18 cellular contexts compared by ENCODE assay signal in the genomic region with DNA sequence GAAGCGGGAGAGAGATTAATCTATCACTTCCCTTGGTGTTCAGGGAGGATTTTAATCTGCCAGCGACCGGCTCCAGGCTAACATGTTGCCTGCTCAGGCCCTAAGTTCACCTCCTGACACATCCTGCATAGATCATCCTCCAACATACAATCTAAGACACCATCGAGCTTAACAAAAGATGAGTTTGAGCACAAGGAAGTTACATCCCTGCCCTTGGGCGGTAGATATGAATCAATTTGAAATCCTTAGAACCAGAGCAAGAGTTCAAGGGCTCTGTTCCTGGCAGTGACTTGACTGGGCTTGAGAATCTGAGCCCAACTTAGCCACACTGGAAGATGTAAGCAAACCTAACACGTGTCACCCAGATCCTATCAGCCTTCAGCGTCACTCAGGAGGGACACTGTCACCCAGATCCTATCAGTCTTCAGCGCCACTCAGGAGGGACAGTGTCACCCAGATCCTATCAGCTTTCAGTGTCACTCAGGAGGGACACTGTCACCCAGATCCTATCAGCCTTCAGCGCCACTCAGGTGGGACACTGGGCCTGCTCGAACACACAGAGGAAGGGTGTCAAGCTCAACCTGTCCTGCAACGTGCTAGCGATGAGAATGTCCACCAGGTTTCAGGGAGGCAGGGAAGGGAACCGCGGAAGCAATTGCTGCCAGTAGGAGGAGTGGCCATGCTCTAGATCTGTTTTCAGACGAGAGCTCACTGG. TPM values are rescaled to one million over a fixed set of nuclear protein-coding genes. Genes with fewer than 3 reads are reported as not detected.
DNase-seq lines count a peak whose midpoint lies in the region; ATAC-seq, FAIRE-seq and TF ChIP-seq lines count a peak whose summit lies in the region.
"Had no signal": no experiment of that assay in that cellular context is flagged by ENCODE, and none has a peak within 500 bp of the region (broad histone marks: within the 10 kb centered on the region; RNA-seq: fewer than 3 reads in every experiment).

No MANE protein-coding gene starts in this region.

- in situ Hi-C loops in K562 (cut with MboI), result no loop called here

- no peak for FAIRE-seq in K562 (lab: Jason Lieb, UNC)
- FAIRE-seq: astrocyte, GM12878 had no signal

- H3K9ac ChIP-seq in DND-41 (ENCODE audit: low read depth, low read length) (no peak overlapping the region), K562 (ENCODE audit: insufficient read depth in 1 of 2, low read depth in 2 of 2, low read length in 2 of 2) (no peak overlapping the region)
- H3K9ac ChIP-seq: neural progenitor cell had no signal

- H3K4me2 ChIP-seq in DND-41 (ENCODE audit: insufficient read depth, low read length), result no peak overlapping the region
- no peak overlapping the region for H3K4me2 ChIP-seq in K562 (ENCODE audit: insufficient read depth, low read length)
- H3K4me2 ChIP-seq: neural progenitor cell had no signal

- no peak for DNase-seq in DND-41
- DNase-seq in K562 (ENCODE audit: extremely low read depth in 1 of 4, low spot score in 3 of 4), result no peak
- peak; percentile 18 for DNase-seq in left kidney (ENCODE audit: low read depth, low spot score)
- no peak for DNase-seq in RPMI8226
- no peak for DNase-seq in activated CD4-positive, alpha-beta T cell treated with anti-CD3 and anti-CD28 coated beads for 48 hours
- DNase-seq in DMS53 treated with DMSO at 0.1 percent for 48 hours (lab: John Stamatoyannopoulos, UW; ENCODE audit: unreplicated experiment), result no peak
- DNase-seq: activated CD4-positive, CD25-positive, alpha-beta regulatory T cell; activated CD8-positive, alpha-beta T cell treated with anti-CD3 and anti-CD28 coated beads, Interleukin-2, amount 10 ng/mL, durations not matched to agents 7 days and 5 days; activated T-cell treated with anti-CD3 and anti-CD28 coated beads, Interleukin-2, amount 50 U/mL, for 48 hours; GF-D8; midbrain; NCI-H1417; retina had no signal

- H3K27ac ChIP-seq in DND-41 (ENCODE audit: low read length) (no peak overlapping the region), K562 (ENCODE audit: extremely low read depth, low read depth, low read length) (no peak overlapping the region)
- H3K27ac ChIP-seq: C4-2B, neural progenitor cell had no signal

- no peak for TF ChIP-seq RAD21 in K562 (CRISPR knock-in tag; conservative IDR thresholded peaks at IDR 0.05 in 1 of 2, IDR thresholded peaks at IDR 0.05 in 1 of 2)

- H3K9me3 ChIP-seq in DND-41 (ENCODE audit: insufficient read depth, low read length, severe bottlenecking) (no peaks in the 10 kb centered on the region), K562 (replicated peaks; ENCODE audit: control insufficient read depth, insufficient read depth, low read depth, low read length) (no peaks in the 10 kb centered on the region)

- no peaks in the 10 kb centered on the region for H3K9me1 ChIP-seq in K562 (ENCODE audit: control insufficient read depth, insufficient read depth, low read length)

- intact Hi-C loops in K562 (cut with micrococcal nuclease), result no loop called here

- ATAC-seq in DND-41 (ENCODE audit: insufficient read depth, low read depth) (peak; percentile 42; the same call in 2 of the 3 replicates), K562 (peak; percentile 27; the same call in 1 of the 3 replicates)
- ATAC-seq: activated CD8-positive, alpha-beta T cell treated with anti-CD3 and anti-CD28 coated beads, Interleukin-2, amount 10 ng/mL, durations not matched to agents 7 days and 5 days; GM12878 had no signal

- H3K4me3 ChIP-seq in DND-41 (ENCODE audit: low read depth in 1 of 2, low read length in 2 of 2) (no peak overlapping the region), K562 (no peak overlapping the region)
- H3K4me3 ChIP-seq: GM12878, neural progenitor cell had no signal

- H4K20me1 ChIP-seq in DND-41 (ENCODE audit: insufficient read depth, low read length), result no peaks in the 10 kb centered on the region
- H4K20me1 ChIP-seq in K562 (replicated peaks; ENCODE audit: control insufficient read depth, insufficient read depth, low read length), result no peaks in the 10 kb centered on the region; the same call in 1 of the 2 replicates

- no peak for TF ChIP-seq EP300 in K562 (IDR thresholded peaks at IDR 0.05; ENCODE audit: low read length)

- H2AFZ ChIP-seq in DND-41 (ENCODE audit: low read depth, low read length), result no peak overlapping the region
- H2AFZ ChIP-seq in K562 (ENCODE audit: low read depth, low read length), result no peak overlapping the region
- H2AFZ ChIP-seq: neural progenitor cell had no signal

- CTCF ChIA-PET in K562 (lab: Yijun Ruan, JAX; ENCODE audit: low intra/inter-chr PET ratio), result no interaction called here

- no peaks in the 10 kb centered on the region for H3K27me3 ChIP-seq in DND-41 (ENCODE audit: insufficient read depth, low read length, poor library complexity)
- peaks cover 39 to 46% of the 10 kb centered on the region in 2 experiments for H3K27me3 ChIP-seq in K562 (ENCODE audit: control insufficient read depth in 2 of 2, insufficient read depth in 2 of 2, low read length in 2 of 2)

- POLR2A ChIA-PET in K562 (lab: Yijun Ruan, JAX), result interaction anchor here (0.6 to 0.8 kb wide), 2 partner anchors 13 to 39 kb away, joined by 3 read pairs; no protein-coding TSS in a partner anchor

- H3K4me1 ChIP-seq in DND-41 (ENCODE audit: insufficient read depth, low read length), result peaks cover 12% of the 10 kb centered on the region
- H3K4me1 ChIP-seq in K562 (replicated peaks in 1 of 2; ENCODE audit: control insufficient read depth in 2 of 2, insufficient read depth in 2 of 2, low read length in 2 of 2), result no peaks in the 10 kb centered on the region
- H3K4me1 ChIP-seq: neural progenitor cell had no signal

- H3K79me2 ChIP-seq in DND-41 (ENCODE audit: insufficient read depth, low read length) (no peaks in the 10 kb centered on the region), K562 (ENCODE audit: control insufficient read depth, insufficient read depth, low read length) (no peaks in the 10 kb centered on the region)

- BruUV-seq in K562 (replicated peaks; lab: Mats Ljungman, UMichigan), result no TSS peak

- no peak for TF ChIP-seq POLR2A in K562 (conservative IDR thresholded peaks at IDR 0.05)

- no peaks in the 10 kb centered on the region for H3K36me3 ChIP-seq in DND-41 (ENCODE audit: insufficient read depth, low read length)
- no peaks in the 10 kb centered on the region for H3K36me3 ChIP-seq in K562 (ENCODE audit: control insufficient read depth, insufficient read depth, low read length)
- H3K36me3 ChIP-seq: neural progenitor cell had no signal

- under 1% methylated on average over 15 of the region's 15 CpGs for WGBS in K562 (ENCODE audit: insufficient coverage, low coverage, missing lambda C conversion rate)

- TF ChIP-seq CTCF in DND-41 (IDR thresholded peaks at IDR 0.05; ENCODE audit: borderline replicate concordance, extremely low read depth, low read length, poor library complexity, severe bottlenecking), result no peak
- no peak for TF ChIP-seq CTCF in K562 (IDR thresholded peaks at IDR 0.05 in 2 of 3, conservative IDR thresholded peaks at IDR 0.05 in 1 of 3; ENCODE audit: insufficient read depth in 2 of 3, low read depth in 1 of 3, low read length in 3 of 3)

RNA-seq across cellular contexts. Expression of a gene that starts 32.7 kb away (rescaled TPM):
- total RNA-seq in K562 (2011; cell fraction: chromatin; rRNA removed; ENCODE audit: low replicate concordance), result 15.6 and 81.0 TPM in 2 replicates
- total RNA-seq in K562 (2011; cell fraction: nucleolus; rRNA removed), result 131 and 132 TPM in 2 replicates
- total RNA-seq in K562 (2011; cell fraction: nucleoplasm; rRNA removed), result 68.3 and 83.1 TPM in 2 replicates
- total RNA-seq in K562 (2014; rRNA removed) (72.3 and 87.0 TPM in 2 replicates), K562 (2014; rRNA removed; fragmentation: Illumina TruSeq; extraction: Trizol) (10.9 and 12.3 TPM in 2 replicates), K562 (2015; rRNA removed; fragmentation: Illumina TruSeq; extraction: Trizol) (40.9 and 42.3 TPM in 2 replicates), K562 (2021) (112 and 116 TPM in 2 replicates)
- polyA plus RNA-seq in K562 (2011; rRNA removed) (21.7 and 37.1 TPM in 2 replicates), K562 (2014; fragmentation: Illumina TruSeq; extraction: Trizol) (66.8 and 111 TPM in 2 replicates), K562 (2014; fragmentation: Nextera tagmentation; extraction: Ambion mirVana) (1 to 10 TPM; 1.0 to 3.7 TPM), K562 (2014; rRNA removed) (40.5 and 46.8 TPM in 2 replicates)
- 39.6 and 74.7 TPM in 2 replicates for polyA plus RNA-seq in K562 (2011; cell fraction: cytosol; rRNA removed)
- 22.7 and 35.2 TPM in 2 replicates for polyA plus RNA-seq in K562 (2011; cell fraction: nucleus; rRNA removed)
- polyA plus RNA-seq in K562 (2012), result 84.2 and 325 TPM in 2 replicates
- polyA minus RNA-seq in K562 (2011; rRNA and poly(A)+ RNA removed), result 12.8 and 17.9 TPM in 2 replicates
- 46.3 and 49.3 TPM in 2 replicates for polyA minus RNA-seq in K562 (2011; cell fraction: cytosol; rRNA and poly(A)+ RNA removed)
- 10.1 and 11.1 TPM in 2 replicates for polyA minus RNA-seq in K562 (2011; cell fraction: nucleus; rRNA and poly(A)+ RNA removed)

RNA-seq across cellular contexts. Expression of a gene that starts 38.3 kb away (rescaled TPM):
- not detected in 2 replicates for total RNA-seq in K562 (2011; cell fraction: chromatin; rRNA removed; ENCODE audit: low replicate concordance)
- not detected in 2 replicates for total RNA-seq in K562 (2011; cell fraction: nucleolus; rRNA removed)
- total RNA-seq in K562 (2011; cell fraction: nucleoplasm; rRNA removed), result not detected in 2 replicates
- total RNA-seq in K562 (2014; rRNA removed) (not detected in 2 replicates), K562 (2014; rRNA removed; fragmentation: Illumina TruSeq; extraction: Trizol) (not detected in 2 replicates), K562 (2015; rRNA removed; fragmentation: Illumina TruSeq; extraction: Trizol) (not detected in 2 replicates), K562 (2021) (not detected in 2 replicates)
- polyA plus RNA-seq in K562 (2011; rRNA removed) (not detected in 2 replicates), K562 (2014; fragmentation: Illumina TruSeq; extraction: Trizol) (not detected in 2 replicates), K562 (2014; fragmentation: Nextera tagmentation; extraction: Ambion mirVana) (not detected), K562 (2014; rRNA removed) (not detected in 2 replicates)
- polyA plus RNA-seq in K562 (2011; cell fraction: cytosol; rRNA removed), result not detected in 2 replicates
- not detected in 2 replicates for polyA plus RNA-seq in K562 (2011; cell fraction: nucleus; rRNA removed)
- not detected in 2 replicates for polyA plus RNA-seq in K562 (2012)
- not detected in 2 replicates for polyA minus RNA-seq in K562 (2011; rRNA and poly(A)+ RNA removed)
- polyA minus RNA-seq in K562 (2011; cell fraction: cytosol; rRNA and poly(A)+ RNA removed), result not detected in 2 replicates
- not detected in 2 replicates for polyA minus RNA-seq in K562 (2011; cell fraction: nucleus; rRNA and poly(A)+ RNA removed)
- total RNA-seq: activated CD8-positive, alpha-beta T cell treated with anti-CD3 and anti-CD28 coated beads, Interleukin-2, amount 10 ng/mL, durations not matched to agents 7 days and 5 days; GM12878; SK-MEL-5 had no signal

RNA-seq across cellular contexts. Expression of a gene that starts 42.3 kb away (rescaled TPM):
- not detected in 2 replicates for total RNA-seq in K562 (2011; cell fraction: chromatin; rRNA removed; ENCODE audit: low replicate concordance)
- not detected in 2 replicates for total RNA-seq in K562 (2011; cell fraction: nucleolus; rRNA removed)
- total RNA-seq in K562 (2011; cell fraction: nucleoplasm; rRNA removed), result not detected in 2 replicates
- total RNA-seq in K562 (2014; rRNA removed) (not detected in 2 replicates), K562 (2014; rRNA removed; fragmentation: Illumina TruSeq; extraction: Trizol) (not detected in 2 replicates), K562 (2015; rRNA removed; fragmentation: Illumina TruSeq; extraction: Trizol) (not detected in 2 replicates), K562 (2021) (not detected in 2 replicates)
- polyA plus RNA-seq in K562 (2011; rRNA removed) (not detected in 2 replicates), K562 (2014; fragmentation: Illumina TruSeq; extraction: Trizol) (not detected in 2 replicates), K562 (2014; fragmentation: Nextera tagmentation; extraction: Ambion mirVana) (not detected), K562 (2014; rRNA removed) (not detected in 2 replicates)
- polyA plus RNA-seq in K562 (2011; cell fraction: cytosol; rRNA removed), result 0.13 TPM in 1 of 2 replicates, not detected in the other
- polyA plus RNA-seq in K562 (2011; cell fraction: nucleus; rRNA removed), result 0.32 TPM in 1 of 2 replicates, not detected in the other
- polyA plus RNA-seq in K562 (2012), result not detected in 2 replicates
- not detected in 2 replicates for polyA minus RNA-seq in K562 (2011; rRNA and poly(A)+ RNA removed)
- polyA minus RNA-seq in K562 (2011; cell fraction: cytosol; rRNA and poly(A)+ RNA removed), result not detected in 2 replicates
- polyA minus RNA-seq in K562 (2011; cell fraction: nucleus; rRNA and poly(A)+ RNA removed), result not detected in 2 replicates
- total RNA-seq: astrocyte, SK-MEL-5 had no signal

RNA-seq across cellular contexts. Expression of a gene that starts 46.1 kb away (rescaled TPM):
- total RNA-seq in K562 (2011; cell fraction: chromatin; rRNA removed; ENCODE audit: low replicate concordance), result 0.21 and 0.23 TPM in 2 replicates
- total RNA-seq in K562 (2011; cell fraction: nucleolus; rRNA removed), result 0.26 and 0.33 TPM in 2 replicates
- total RNA-seq in K562 (2011; cell fraction: nucleoplasm; rRNA removed), result 0.37 TPM in 1 of 2 replicates, not detected in the other
- total RNA-seq in K562 (2014; rRNA removed) (0.09 TPM in 1 of 2 replicates, not detected in the other), K562 (2014; rRNA removed; fragmentation: Illumina TruSeq; extraction: Trizol) (not detected in 2 replicates), K562 (2015; rRNA removed; fragmentation: Illumina TruSeq; extraction: Trizol) (not detected in 2 replicates), K562 (2021) (0.13 TPM in 1 of 2 replicates, not detected in the other)
- polyA plus RNA-seq in K562 (2011; rRNA removed) (not detected in 2 replicates), K562 (2014; fragmentation: Illumina TruSeq; extraction: Trizol) (not detected in 2 replicates), K562 (2014; fragmentation: Nextera tagmentation; extraction: Ambion mirVana) (not detected), K562 (2014; rRNA removed) (0.08 TPM in 1 of 2 replicates, not detected in the other)
- polyA plus RNA-seq in K562 (2011; cell fraction: cytosol; rRNA removed), result not detected in 2 replicates
- polyA plus RNA-seq in K562 (2011; cell fraction: nucleus; rRNA removed), result 0.16 TPM in 1 of 2 replicates, not detected in the other
- 0.09 and 0.15 TPM in 2 replicates for polyA plus RNA-seq in K562 (2012)
- polyA minus RNA-seq in K562 (2011; rRNA and poly(A)+ RNA removed), result not detected in 2 replicates
- polyA minus RNA-seq in K562 (2011; cell fraction: cytosol; rRNA and poly(A)+ RNA removed), result not detected in 2 replicates
- polyA minus RNA-seq in K562 (2011; cell fraction: nucleus; rRNA and poly(A)+ RNA removed), result not detected in 2 replicates
- total RNA-seq: GM12878, SK-MEL-5 had no signal

RNA-seq across cellular contexts. Expression of a gene that starts 56.4 kb away (rescaled TPM):
- total RNA-seq in K562 (2011; cell fraction: chromatin; rRNA removed; ENCODE audit: low replicate concordance), result 0.23 TPM in 1 of 2 replicates, not detected in the other
- total RNA-seq in K562 (2011; cell fraction: nucleolus; rRNA removed), result not detected in 2 replicates
- total RNA-seq in K562 (2011; cell fraction: nucleoplasm; rRNA removed), result not detected in 2 replicates
- total RNA-seq in K562 (2014; rRNA removed) (0.08 and 1.2 TPM in 2 replicates), K562 (2014; rRNA removed; fragmentation: Illumina TruSeq; extraction: Trizol) (not detected in 2 replicates), K562 (2015; rRNA removed; fragmentation: Illumina TruSeq; extraction: Trizol) (0.65 TPM in 1 of 2 replicates, not detected in the other), K562 (2021) (0.73 and 1.1 TPM in 2 replicates)
- polyA plus RNA-seq in K562 (2011; rRNA removed) (0.28 and 0.45 TPM in 2 replicates), K562 (2014; fragmentation: Illumina TruSeq; extraction: Trizol) (2.9 TPM in 1 of 2 replicates, not detected in the other), K562 (2014; fragmentation: Nextera tagmentation; extraction: Ambion mirVana) (under 1 TPM in 1 of 2 experiments, not detected in 1; 0.38 TPM), K562 (2014; rRNA removed) (0.08 TPM in 1 of 2 replicates, not detected in the other)
- 0.28 and 0.37 TPM in 2 replicates for polyA plus RNA-seq in K562 (2011; cell fraction: cytosol; rRNA removed)
- 0.26 and 0.60 TPM in 2 replicates for polyA plus RNA-seq in K562 (2011; cell fraction: nucleus; rRNA removed)
- 0.05 and 0.57 TPM in 2 replicates for polyA plus RNA-seq in K562 (2012)
- polyA minus RNA-seq in K562 (2011; rRNA and poly(A)+ RNA removed), result 0.15 TPM in 1 of 2 replicates, not detected in the other
- polyA minus RNA-seq in K562 (2011; cell fraction: cytosol; rRNA and poly(A)+ RNA removed), result not detected in 2 replicates
- polyA minus RNA-seq in K562 (2011; cell fraction: nucleus; rRNA and poly(A)+ RNA removed), result 0.11 TPM in 1 of 2 replicates, not detected in the other
- total RNA-seq: SK-MEL-5 had no signal
